Comparison of ENCODE assay signal across 34 cellular contexts in the genomic region with DNA sequence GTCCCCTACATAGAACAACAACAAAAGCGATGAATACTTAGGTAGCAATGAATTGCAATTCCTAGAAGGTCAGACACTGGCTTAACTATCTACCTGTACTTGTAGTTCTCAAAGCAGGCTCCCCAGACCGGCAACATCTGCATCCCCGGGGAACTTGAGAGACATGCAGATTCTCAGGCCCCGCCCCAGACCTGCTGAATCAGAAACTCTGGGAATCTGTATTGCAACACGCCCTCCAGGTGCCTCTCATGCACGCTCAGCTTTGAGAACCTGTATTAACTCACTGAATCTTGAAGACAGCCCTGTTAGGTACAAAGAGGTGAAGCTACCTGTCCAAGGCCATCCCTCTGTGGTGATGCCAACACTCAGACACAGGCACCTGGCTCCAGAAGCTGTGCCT.
"Had no signal": no experiment of that assay in that cellular context is flagged by ENCODE, and none has a peak within 500 bp of the region (broad histone marks: within the 10 kb centered on the region; RNA-seq: fewer than 3 reads in every experiment).

No MANE protein-coding gene starts in this region.

- H3K27me3 ChIP-seq: ascending aorta had no signal

- ATAC-seq: activated CD4-positive, alpha-beta T cell treated with anti-CD3 and anti-CD28 coated beads for 36 hours; activated CD8-positive, alpha-beta memory T cell treated with anti-CD3 and anti-CD28 coated beads, Interleukin-2, amount 10 ng/mL, durations not matched to agents 7 days and 5 days; activated CD8-positive, alpha-beta T cell treated with anti-CD3 and anti-CD28 coated beads, Interleukin-2, amount 10 ng/mL, durations not matched to agents 7 days and 5 days; activated naive CD4-positive, alpha-beta T cell treated with anti-CD3 and anti-CD28 coated beads, Interleukin-2, amount 50 U/mL, for 72 hours; effector memory CD8-positive, alpha-beta T cell; esophagus mucosa; heart left ventricle; T-helper 17 cell had no signal

- DNase-seq: activated B cell treated with CpG ODN at 0.5 μM for 24 hours; activated CD4-positive, alpha-beta memory T cell treated with anti-CD3 and anti-CD28 coated beads for 36 hours; activated CD4-positive, alpha-beta T cell treated with anti-CD3 and anti-CD28 coated beads for 36 hours; activated CD4-positive, alpha-beta T cell treated with anti-CD3 and anti-CD28 coated beads, Interleukin-2, amount 10 ng/mL, durations not matched to agents 24 days and 14 days; activated CD4-positive, CD25-positive, alpha-beta regulatory T cell treated with anti-CD3 and anti-CD28 coated beads, Interleukin-2, amount 50 U/mL, for 72 hours; activated CD8-positive, alpha-beta memory T cell treated with anti-CD3 and anti-CD28 coated beads, Interleukin-2, amount 10 ng/mL, durations not matched to agents 7 days and 5 days; activated CD8-positive, alpha-beta memory T cell treated with anti-CD3 and anti-CD28 coated beads, Interleukin-2, amount 50 U/mL, for 4 hours; activated CD8-positive, alpha-beta T cell treated with anti-CD3 and anti-CD28 coated beads, Interleukin-2, amount 10 ng/mL, durations not matched to agents 7 days and 5 days; activated gamma-delta T cell; activated naive CD4-positive, alpha-beta T cell; activated naive CD4-positive, alpha-beta T cell treated with anti-CD3 and anti-CD28 coated beads, Interleukin-2, amount 10 ng/mL, durations not matched to agents 7 days and 5 days; activated naive CD8-positive, alpha-beta T cell treated with anti-CD3 and anti-CD28 coated beads, Interleukin-2, amount 10 ng/mL, durations not matched to agents 7 days and 5 days; activated T-cell treated with anti-CD3 and anti-CD28 coated beads, Interleukin-2, amount 50 U/mL, for 1 hour; activated T-cell treated with anti-CD3 and anti-CD28 coated beads, Interleukin-2, amount 50 U/mL, for 48 hours; cortex of kidney; dermis blood vessel endothelial cell; effector CD4-positive, alpha-beta T cell; effector memory CD8-positive, alpha-beta T cell; foreskin fibroblast; heart left ventricle; T-helper 1 cell; T-helper 17 cell; T1000; WERI-Rb-1 had no signal

- H3K36me3 Mint-ChIP-seq: activated CD4-positive, alpha-beta memory T cell treated with anti-CD3 and anti-CD28 coated beads for 36 hours; activated CD8-positive, alpha-beta memory T cell treated with anti-CD3 and anti-CD28 coated beads, Interleukin-2, amount 10 ng/mL, durations not matched to agents 7 days and 5 days; activated naive CD4-positive, alpha-beta T cell treated with anti-CD3 and anti-CD28 coated beads, Interleukin-2, amount 10 ng/mL, durations not matched to agents 7 days and 5 days; activated naive CD4-positive, alpha-beta T cell treated with anti-CD3 and anti-CD28 coated beads, Interleukin-2, amount 50 U/mL, for 72 hours; activated naive CD8-positive, alpha-beta T cell treated with anti-CD3 and anti-CD28 coated beads, Interleukin-2, amount 10 ng/mL, durations not matched to agents 7 days and 5 days had no signal

- H3K4me3 Mint-ChIP-seq: activated B cell treated with CpG ODN at 0.5 μM for 24 hours; activated CD4-positive, alpha-beta memory T cell treated with anti-CD3 and anti-CD28 coated beads for 36 hours; activated CD4-positive, alpha-beta T cell treated with anti-CD3 and anti-CD28 coated beads for 36 hours; activated CD4-positive, alpha-beta T cell treated with anti-CD3 and anti-CD28 coated beads, Interleukin-2, amount 10 ng/mL, durations not matched to agents 24 days and 14 days; activated CD8-positive, alpha-beta memory T cell treated with anti-CD3 and anti-CD28 coated beads, Interleukin-2, amount 10 ng/mL, durations not matched to agents 7 days and 5 days; activated CD8-positive, alpha-beta T cell treated with anti-CD3 and anti-CD28 coated beads, Interleukin-2, amount 10 ng/mL, durations not matched to agents 7 days and 5 days; activated naive CD4-positive, alpha-beta T cell treated with anti-CD3 and anti-CD28 coated beads, Interleukin-2, amount 10 ng/mL, durations not matched to agents 7 days and 5 days; activated naive CD8-positive, alpha-beta T cell treated with anti-CD3 and anti-CD28 coated beads, Interleukin-2, amount 10 ng/mL, durations not matched to agents 7 days and 5 days; activated T-helper 1 cell treated with anti-CD3 and anti-CD28 coated beads, Interleukin-12 subunit alpha, Interleukin-12 subunit beta, Interleukin-2, Interleukin-4 antibody, amounts not matched to agents 30 ng/mL and 10 ng/mL and 1 ng/mL, durations not matched to agents 14 hours and 24 hours and 36 hours; brain; effector memory CD8-positive, alpha-beta T cell; T-helper 17 cell; T-helper 2 cell treated with Interferon-gamma antibody and Interleukin-4, amounts not matched to agents 5 μg/mL and 100 μg/mL, for 36 hours had no signal

- H3K27ac ChIP-seq: ascending aorta, heart left ventricle, WERI-Rb-1 had no signal

- H3K27me3 Mint-ChIP-seq: activated CD4-positive, alpha-beta T cell treated with anti-CD3 and anti-CD28 coated beads for 36 hours; activated CD4-positive, alpha-beta T cell treated with anti-CD3 and anti-CD28 coated beads, Interleukin-2, amount 10 ng/mL, durations not matched to agents 24 days and 14 days; activated CD8-positive, alpha-beta memory T cell treated with anti-CD3 and anti-CD28 coated beads, Interleukin-2, amount 10 ng/mL, durations not matched to agents 7 days and 5 days; activated naive CD4-positive, alpha-beta T cell treated with anti-CD3 and anti-CD28 coated beads, Interleukin-2, amount 10 ng/mL, durations not matched to agents 7 days and 5 days; activated naive CD8-positive, alpha-beta T cell treated with anti-CD3 and anti-CD28 coated beads, Interleukin-2, amount 10 ng/mL, durations not matched to agents 7 days and 5 days had no signal

- H3K9me3 ChIP-seq: ascending aorta, heart left ventricle had no signal

- H3K27ac Mint-ChIP-seq: activated B cell treated with CpG ODN at 0.5 μM for 24 hours; activated CD4-positive, alpha-beta memory T cell treated with anti-CD3 and anti-CD28 coated beads for 36 hours; activated CD4-positive, alpha-beta T cell treated with anti-CD3 and anti-CD28 coated beads for 36 hours; activated CD4-positive, alpha-beta T cell treated with anti-CD3 and anti-CD28 coated beads, Interleukin-2, amount 10 ng/mL, durations not matched to agents 24 days and 14 days; activated CD8-positive, alpha-beta memory T cell treated with anti-CD3 and anti-CD28 coated beads, Interleukin-2, amount 10 ng/mL, durations not matched to agents 7 days and 5 days; activated CD8-positive, alpha-beta T cell treated with anti-CD3 and anti-CD28 coated beads, Interleukin-2, amount 10 ng/mL, durations not matched to agents 7 days and 5 days; activated naive CD4-positive, alpha-beta T cell treated with anti-CD3 and anti-CD28 coated beads, Interleukin-2, amount 10 ng/mL, durations not matched to agents 7 days and 5 days; activated naive CD4-positive, alpha-beta T cell treated with anti-CD3 and anti-CD28 coated beads, Interleukin-2, amount 50 U/mL, for 72 hours; activated naive CD8-positive, alpha-beta T cell treated with anti-CD3 and anti-CD28 coated beads, Interleukin-2, amount 10 ng/mL, durations not matched to agents 7 days and 5 days; activated T-helper 1 cell treated with anti-CD3 and anti-CD28 coated beads, Interleukin-12 subunit alpha, Interleukin-12 subunit beta, Interleukin-2, Interleukin-4 antibody, amounts not matched to agents 30 ng/mL and 10 ng/mL and 1 ng/mL, durations not matched to agents 14 hours and 24 hours and 36 hours; effector memory CD8-positive, alpha-beta T cell; T-helper 17 cell; T-helper 2 cell treated with Interferon-gamma antibody and Interleukin-4, amounts not matched to agents 5 μg/mL and 100 μg/mL, for 36 hours had no signal

- H3K4me1 ChIP-seq: ascending aorta, heart left ventricle had no signal

- H3K9me3 Mint-ChIP-seq: activated B cell treated with CpG ODN at 0.5 μM for 24 hours; activated CD4-positive, alpha-beta memory T cell treated with anti-CD3 and anti-CD28 coated beads for 36 hours; activated CD4-positive, alpha-beta T cell treated with anti-CD3 and anti-CD28 coated beads, Interleukin-2, amount 10 ng/mL, durations not matched to agents 24 days and 14 days; activated naive CD4-positive, alpha-beta T cell treated with anti-CD3 and anti-CD28 coated beads, Interleukin-2, amount 10 ng/mL, durations not matched to agents 7 days and 5 days; activated naive CD4-positive, alpha-beta T cell treated with anti-CD3 and anti-CD28 coated beads, Interleukin-2, amount 50 U/mL, for 72 hours; activated naive CD8-positive, alpha-beta T cell treated with anti-CD3 and anti-CD28 coated beads, Interleukin-2, amount 10 ng/mL, durations not matched to agents 7 days and 5 days; activated T-helper 1 cell treated with anti-CD3 and anti-CD28 coated beads, Interleukin-12 subunit alpha, Interleukin-12 subunit beta, Interleukin-2, Interleukin-4 antibody, amounts not matched to agents 30 ng/mL and 10 ng/mL and 1 ng/mL, durations not matched to agents 14 hours and 24 hours and 36 hours; effector memory CD8-positive, alpha-beta T cell; T-helper 2 cell treated with Interferon-gamma antibody and Interleukin-4, amounts not matched to agents 5 μg/mL and 100 μg/mL, for 36 hours had no signal

- H3K4me3 ChIP-seq: ascending aorta, heart left ventricle had no signal

- H3K4me1 Mint-ChIP-seq: activated B cell treated with CpG ODN at 0.5 μM for 24 hours; activated CD4-positive, alpha-beta T cell treated with anti-CD3 and anti-CD28 coated beads for 36 hours; activated CD4-positive, alpha-beta T cell treated with anti-CD3 and anti-CD28 coated beads, Interleukin-2, amount 10 ng/mL, durations not matched to agents 24 days and 14 days; activated CD8-positive, alpha-beta memory T cell treated with anti-CD3 and anti-CD28 coated beads, Interleukin-2, amount 10 ng/mL, durations not matched to agents 7 days and 5 days; activated naive CD4-positive, alpha-beta T cell treated with anti-CD3 and anti-CD28 coated beads, Interleukin-2, amount 10 ng/mL, durations not matched to agents 7 days and 5 days; activated naive CD8-positive, alpha-beta T cell treated with anti-CD3 and anti-CD28 coated beads, Interleukin-2, amount 10 ng/mL, durations not matched to agents 7 days and 5 days; T-helper 17 cell had no signal

- FAIRE-seq: colon, endometrium, endothelial cell of umbilical vein, frontal cortex had no signal

- H3K36me3 ChIP-seq: ascending aorta, heart left ventricle, WERI-Rb-1 had no signal
